ENCODE assay signal across 8 cellular contexts in genomic region chr4:88613417-88613875, GRCh38. TPM values are rescaled to one million over a fixed set of nuclear protein-coding genes. Genes with fewer than 3 reads are reported as not detected.
DNase-seq lines count a peak whose midpoint lies in the region; ATAC-seq and TF ChIP-seq lines count a peak whose summit lies in the region.

No MANE protein-coding gene starts in this region.

- H2BK12ac ChIP-seq in trophoblast cell (ENCODE audit: low read length), result no peak overlapping the region

- H3K4me3 Mint-ChIP-seq in CD14-positive monocyte, result no peak overlapping the region

- CTCF ChIA-PET in HEK293 (lab: Yijun Ruan, JAX), result interaction anchor here (0.7 to 1.4 kb wide), 2 partner anchors 49 to 74 kb away, joined by 3 to 6 read pairs; no protein-coding TSS in a partner anchor

- H3K79me1 ChIP-seq in trophoblast cell (ENCODE audit: low read length), result no peaks in the 10 kb centered on the region

- H3K36me3 Mint-ChIP-seq in activated naive CD4-positive, alpha-beta T cell treated with anti-CD3 and anti-CD28 coated beads, Interleukin-2, amount 50 U/mL, for 72 hours, result peaks cover 5 to 38% of the 10 kb centered on the region in 2 donors
- H3K36me3 Mint-ChIP-seq in CD14-positive monocyte, result peaks cover 47 to 69% of the 10 kb centered on the region in 2 donors

- no peak overlapping the region for H4K91ac ChIP-seq in trophoblast cell (ENCODE audit: low read depth, low read length)

- no peak overlapping the region for H2BK5ac ChIP-seq in trophoblast cell (ENCODE audit: low read depth, low read length, poor library complexity)

- H4K8ac ChIP-seq in trophoblast cell (ENCODE audit: low read depth, low read length), result no peak overlapping the region

- no peak overlapping the region for H3K9ac ChIP-seq in trophoblast cell (ENCODE audit: low read length)

- H3K27me3 ChIP-seq in lung (ENCODE audit: control insufficient read depth, insufficient read depth), result no peaks in the 10 kb centered on the region
- H3K27me3 ChIP-seq in trophoblast cell (ENCODE audit: insufficient read depth, low read length), result no peaks in the 10 kb centered on the region

- H3K9me3 ChIP-seq in HEK293 (ENCODE audit: control insufficient read depth, insufficient read depth, low read depth, low read length) (no peaks in the 10 kb centered on the region), lung (ENCODE audit: control insufficient read depth in 2 of 2, insufficient read depth in 1 of 2, low read length in 1 of 2) (no peaks in the 10 kb centered on the region), trophoblast cell (ENCODE audit: insufficient read depth, low read depth, low read length) (no peaks in the 10 kb centered on the region)

- POLR2A ChIA-PET in HEK293 (lab: Yijun Ruan, JAX), result no interaction called here

- no peak overlapping the region for H3K18ac ChIP-seq in trophoblast cell (ENCODE audit: low read length)

- H3K27ac ChIP-seq in HEK293 (ENCODE audit: extremely low read depth, low read depth, low read length) (no peak overlapping the region), lung (ENCODE audit: low read depth in 1 of 2, low read length in 1 of 2) (peak overlapping the region; percentile 63 to 74), trophoblast cell (ENCODE audit: low read depth, low read length) (no peak overlapping the region)

- H3K79me2 ChIP-seq in trophoblast cell (ENCODE audit: control insufficient read depth, insufficient read depth, low read length, poor library complexity), result no peaks in the 10 kb centered on the region

- peak; percentile 4 for DNase-seq in DMS79 (lab: John Stamatoyannopoulos, UW)
- DNase-seq in NCI-H510A (lab: John Stamatoyannopoulos, UW), result peak; percentile 31
- DNase-seq in activated naive CD4-positive, alpha-beta T cell treated with anti-CD3 and anti-CD28 coated beads, Interleukin-2, amount 50 U/mL, for 72 hours (ENCODE audit: low spot score in 2 of 2), result peak in 1 of 2 donors; percentile 22
- no peak for DNase-seq in lung (ENCODE audit: low spot score)
- no peak for DNase-seq in posterior cingulate gyrus
- no peak for DNase-seq in CD14-positive monocyte (ENCODE audit: low spot score)
- DNase-seq in trophoblast cell, result no peak

- peak overlapping the region; percentile 89 to 94 for H3K27ac Mint-ChIP-seq in activated naive CD4-positive, alpha-beta T cell treated with anti-CD3 and anti-CD28 coated beads, Interleukin-2, amount 50 U/mL, for 72 hours
- peak overlapping the region in 1 of 7 donors; percentile 57 for H3K27ac Mint-ChIP-seq in CD14-positive monocyte

- no peak overlapping the region for H3K4me3 ChIP-seq in HEK293 (ENCODE audit: low read depth, low read length)
- H3K4me3 ChIP-seq in lung, result no peak overlapping the region
- H3K4me3 ChIP-seq in trophoblast cell (ENCODE audit: low read depth, low read length), result no peak overlapping the region

- no peak overlapping the region for H3K23ac ChIP-seq in trophoblast cell (ENCODE audit: low read length)

- intact Hi-C loops in posterior cingulate gyrus (cut with DNase I) (no loop called here), CD14-positive monocyte (cut with micrococcal nuclease) (no loop called here)

- no peak overlapping the region for H2AFZ ChIP-seq in trophoblast cell (ENCODE audit: insufficient read depth, low read length, poor library complexity)

- H3K4me1 ChIP-seq in HEK293 (ENCODE audit: control insufficient read depth, insufficient read depth, low read length), result peaks cover 6% of the 10 kb centered on the region; the same call in 1 of the 2 replicates
- H3K4me1 ChIP-seq in lung (ENCODE audit: control insufficient read depth in 2 of 2, insufficient read depth in 2 of 2, low read length in 2 of 2), result peaks cover 17 to 44% of the 10 kb centered on the region in 2 donors
- peaks cover 2 to 4% of the 10 kb centered on the region in 2 experiments for H3K4me1 ChIP-seq in trophoblast cell (ENCODE audit: control insufficient read depth in 1 of 2, insufficient read depth in 2 of 2, low read length in 2 of 2)

- WGBS in lung, 2 donors, result 6 to 15% methylated on average over 5 of the region's 5 CpGs
- no CpG with 5 or more reads among the region's 5 CpGs for WGBS in trophoblast cell (ENCODE audit: extremely low coverage, insufficient coverage, insufficient read length)

- H3K14ac ChIP-seq in trophoblast cell (ENCODE audit: low read length), result no peak overlapping the region

- peaks cover 41% of the 10 kb centered on the region for H3K4me1 Mint-ChIP-seq in CD14-positive monocyte

- H4K12ac ChIP-seq in trophoblast cell (ENCODE audit: low read depth, low read length), result no peak overlapping the region

- H3K4me2 ChIP-seq in trophoblast cell (ENCODE audit: low read length), result no peak overlapping the region

- no peak overlapping the region for H2AK5ac ChIP-seq in trophoblast cell (ENCODE audit: low read length)

- no peaks in the 10 kb centered on the region for H3K36me3 ChIP-seq in HEK293 (ENCODE audit: control insufficient read depth in 2 of 2, insufficient read depth in 1 of 2, low read length in 2 of 2)
- peaks cover 0 to 4% of the 10 kb centered on the region in 2 donors for H3K36me3 ChIP-seq in lung (ENCODE audit: control insufficient read depth in 2 of 2, insufficient read depth in 2 of 2, low read length in 2 of 2)
- no peaks in the 10 kb centered on the region for H3K36me3 ChIP-seq in trophoblast cell (ENCODE audit: control insufficient read depth in 1 of 2, insufficient read depth in 2 of 2, low read length in 2 of 2)

- no peaks in the 10 kb centered on the region for H3K27me3 Mint-ChIP-seq in CD14-positive monocyte (ENCODE audit: low read depth in 3 of 3)

- no peak overlapping the region for H3K4ac ChIP-seq in trophoblast cell (ENCODE audit: low read depth, low read length)

- TF ChIP-seq CTCF in HEK293 (tag by site-specific recombination; IDR thresholded peaks at IDR 0.05), result no peak
- TF ChIP-seq CTCF in lung (IDR thresholded peaks at IDR 0.05; ENCODE audit: control extremely low read depth, extremely low read depth), result no peak
- no peak for TF ChIP-seq CTCF in CD14-positive monocyte (IDR thresholded peaks at IDR 0.05)

- peak; percentile 70 to 74 for ATAC-seq in activated naive CD4-positive, alpha-beta T cell treated with anti-CD3 and anti-CD28 coated beads, Interleukin-2, amount 50 U/mL, for 72 hours
- no peak for ATAC-seq in lung (ENCODE audit: insufficient read depth, low FRiP score)

- H3K9me3 Mint-ChIP-seq in activated naive CD4-positive, alpha-beta T cell treated with anti-CD3 and anti-CD28 coated beads, Interleukin-2, amount 50 U/mL, for 72 hours, result peaks cover 4 to 5% of the 10 kb centered on the region in 2 donors
- peaks cover 0 to 5% (median 0%) of the 10 kb centered on the region in 7 donors for H3K9me3 Mint-ChIP-seq in CD14-positive monocyte

- no peak overlapping the region for H2BK120ac ChIP-seq in trophoblast cell (ENCODE audit: insufficient read depth, low read length, poor library complexity)

TF ChIP-seq in HEK293, 187 proteins besides CTCF, POLR2A, EP300 and RAD21 (continues in another document):
- TF ChIP-seq ZNF837 (tag by site-specific recombination; IDR thresholded peaks at IDR 0.05), result no peak
- 0 out of 2 replicates have a peak, but pooled peaks have one; percentile 60 for TF ChIP-seq ZNF600 (tag by site-specific recombination; IDR thresholded peaks at IDR 0.05)
- TF ChIP-seq ZNF280D (tag by site-specific recombination; IDR thresholded peaks at IDR 0.05), result no peak
- no peak for TF ChIP-seq ZNF658 (tag by site-specific recombination; IDR thresholded peaks at IDR 0.05)
- no peak for TF ChIP-seq ZNF175 (tag by site-specific recombination; IDR thresholded peaks at IDR 0.05)
- 0 out of 2 replicates have a peak, but pooled peaks have one; percentile 22 for TF ChIP-seq ZSCAN30 (tag by site-specific recombination; IDR thresholded peaks at IDR 0.05)
- no peak for TF ChIP-seq ZNF561 (tag by site-specific recombination; IDR thresholded peaks at IDR 0.05; ENCODE audit: borderline replicate concordance)
- no peak for TF ChIP-seq ZSCAN23 (tag by site-specific recombination; IDR thresholded peaks at IDR 0.05)

RNA-seq across cellular contexts. Expression of gene HERC3, which starts 21.2 kb away (rescaled TPM):
- 10 to 100 TPM; 29.9 to 64.3 TPM for total RNA-seq in activated naive CD4-positive, alpha-beta T cell treated with anti-CD3 and anti-CD28 coated beads, Interleukin-2, amount 50 U/mL, for 72 hours
- total RNA-seq in lung, result 10 to 100 TPM; 34.3 to 48.0 TPM
- 10 to 100 TPM in 1 of 2 donors, 1 to 10 TPM in 1; 6.2 to 15.5 TPM for polyA plus RNA-seq in lung
- polyA plus RNA-seq in CD14-positive monocyte, result 10 to 100 TPM; 30.5 to 36.7 TPM
- 3.0 and 3.5 TPM in 2 replicates for polyA plus RNA-seq in trophoblast cell (2013)

Comparison
In these comparisons a context has a peak if more than half of its experiments do, and no peak if none do; other contexts are left out.
1. DNase-seq: peak in DMS79 (single experiment) and NCI-H510A (single experiment); none in lung (single experiment), posterior cingulate gyrus (0 of 10), CD14-positive monocyte (single experiment) and trophoblast cell (0 of 2).
2. H3K27ac ChIP-seq: peak in lung (2 of 2); none in HEK293 (single experiment) and trophoblast cell (single experiment).